Comparison of ENCODE assay signal across 6 cellular contexts in the genomic region with DNA sequence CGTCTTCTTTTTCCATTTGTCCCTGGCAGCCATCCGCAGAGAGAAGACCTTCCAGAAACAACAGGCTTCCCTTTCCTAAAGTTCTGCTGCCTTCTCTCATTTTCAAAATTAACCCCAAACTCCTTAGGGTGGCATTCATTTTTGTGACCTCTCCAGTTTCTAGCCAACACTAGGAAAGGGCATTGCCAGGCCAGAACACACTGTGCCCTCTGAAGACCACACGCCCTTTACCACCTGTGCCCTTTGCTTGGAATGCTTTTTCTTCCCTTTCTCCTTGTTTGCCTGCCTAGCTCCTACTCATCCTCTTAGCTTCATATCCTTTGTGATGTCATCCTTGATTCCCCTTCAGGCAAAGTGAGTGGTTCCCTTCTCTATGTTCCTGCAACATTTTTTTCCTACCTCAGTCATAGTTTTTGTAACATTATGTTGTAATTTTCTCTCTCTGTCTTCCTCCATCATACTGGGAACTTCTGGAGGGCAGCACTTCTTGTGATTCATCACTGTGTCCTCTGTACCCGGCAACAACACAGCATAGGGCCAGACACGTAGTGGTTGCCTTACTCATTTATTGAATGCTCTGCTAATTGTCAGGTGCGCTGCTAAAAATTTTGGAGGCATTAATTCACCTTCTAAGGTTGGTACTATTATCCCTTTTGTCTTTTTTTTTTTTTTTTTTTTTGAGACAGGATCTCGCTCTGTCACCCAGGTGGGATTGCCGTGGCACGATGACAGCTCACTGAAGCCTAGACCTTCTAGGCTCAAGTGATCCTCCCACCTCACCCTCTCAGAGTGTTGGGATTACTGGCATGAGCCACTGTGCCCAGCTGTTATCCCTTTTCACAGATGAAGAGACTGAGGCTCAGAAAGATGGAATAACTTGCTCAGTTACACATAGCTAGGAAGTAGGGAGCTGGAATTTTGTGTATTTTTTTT. TPM values are rescaled to one million over a fixed set of nuclear protein-coding genes. Genes with fewer than 3 reads are reported as not detected.
DNase-seq lines count a peak whose midpoint lies in the region; ATAC-seq, FAIRE-seq and TF ChIP-seq lines count a peak whose summit lies in the region.

No MANE protein-coding gene starts in this region.

- no peak for TF ChIP-seq RAD21 in K562 (CRISPR knock-in tag; conservative IDR thresholded peaks at IDR 0.05 in 1 of 2, IDR thresholded peaks at IDR 0.05 in 1 of 2)

- H3K9me3 ChIP-seq in K562 (replicated peaks; ENCODE audit: control insufficient read depth, insufficient read depth, low read depth, low read length), result no peaks in the 10 kb centered on the region

- no peaks in the 10 kb centered on the region for H3K9me3 Mint-ChIP-seq in nephron progenitor cell

- no peak for TF ChIP-seq POLR2A in K562 (conservative IDR thresholded peaks at IDR 0.05)

- peak; percentile 60 for FAIRE-seq in K562 (lab: Jason Lieb, UNC)

- peaks cover 38% of the 10 kb centered on the region for H3K79me2 ChIP-seq in K562 (ENCODE audit: control insufficient read depth, insufficient read depth, low read length)

- intact Hi-C loops in K562 (cut with micrococcal nuclease), result no loop called here

- 47% methylated on average over 9 of the region's 9 CpGs for WGBS in K562 (ENCODE audit: insufficient coverage, low coverage, missing lambda C conversion rate)

- ATAC-seq in K562 (no peak), GM19395 (IDR thresholded peaks at IDR 0.05; ENCODE audit: unreplicated experiment) (no peak), HG03342 (IDR thresholded peaks at IDR 0.05; ENCODE audit: unreplicated experiment) (no peak)

- no peak for DNase-seq in HFF-Myc (ENCODE audit: extremely low read depth, low read depth)
- DNase-seq in K562 (ENCODE audit: extremely low read depth in 1 of 4, low spot score in 3 of 4), result no peak
- no peak for DNase-seq in nephron progenitor cell
- no peak for DNase-seq in NCI-H526 (lab: John Stamatoyannopoulos, UW)

- CTCF ChIA-PET in K562 (lab: Yijun Ruan, JAX; ENCODE audit: low intra/inter-chr PET ratio), result no interaction called here

- POLR2A ChIA-PET in K562 (lab: Yijun Ruan, JAX), result interaction anchor here (0.6 to 6.0 kb wide), 13 partner anchors 9 to 358 kb away, joined by 3 to 44 read pairs (median 4); partner anchors contain the start of genes FUS, HSD3B7 and PRSS8

- H3K4me1 Mint-ChIP-seq in nephron progenitor cell, result peaks cover 13% of the 10 kb centered on the region

- peaks cover 49% of the 10 kb centered on the region for H3K36me3 ChIP-seq in K562 (ENCODE audit: control insufficient read depth, insufficient read depth, low read length)

- H3K4me2 ChIP-seq in K562 (ENCODE audit: insufficient read depth, low read length), result peak overlapping the region; percentile 99

- TF ChIP-seq CTCF in HFF-Myc (IDR thresholded peaks at IDR 0.05; ENCODE audit: low read depth, low read length, missing control alignments) (no peak), K562 (IDR thresholded peaks at IDR 0.05 in 2 of 3, conservative IDR thresholded peaks at IDR 0.05 in 1 of 3; ENCODE audit: insufficient read depth in 2 of 3, low read depth in 1 of 3, low read length in 3 of 3) (no peak), nephron progenitor cell (IDR thresholded peaks at IDR 0.05) (no peak)

- peaks cover 2 to 19% of the 10 kb centered on the region in 2 experiments; a peak in 4 of 5 replicates for H3K4me1 ChIP-seq in K562 (replicated peaks in 1 of 2; ENCODE audit: control insufficient read depth in 2 of 2, insufficient read depth in 2 of 2, low read length in 2 of 2)

- BruUV-seq in K562 (replicated peaks; lab: Mats Ljungman, UMichigan), result no TSS peak

- no peaks in the 10 kb centered on the region for H3K27me3 Mint-ChIP-seq in nephron progenitor cell (ENCODE audit: low read depth, poor library complexity)

- H3K9me1 ChIP-seq in K562 (ENCODE audit: control insufficient read depth, insufficient read depth, low read length), result no peaks in the 10 kb centered on the region

- peak overlapping the region; percentile 91 for H3K27ac ChIP-seq in K562 (ENCODE audit: extremely low read depth, low read depth, low read length)

- H3K9ac ChIP-seq in K562 (ENCODE audit: insufficient read depth in 1 of 2, low read depth in 2 of 2, low read length in 2 of 2), result peak overlapping the region; percentile 90

- peaks cover 5% of the 10 kb centered on the region for H4K20me1 ChIP-seq in K562 (replicated peaks; ENCODE audit: control insufficient read depth, insufficient read depth, low read length)

- H3K4me3 Mint-ChIP-seq in nephron progenitor cell, result peak overlapping the region; percentile 91

- H3K4me3 ChIP-seq in HFF-Myc (replicated peaks; ENCODE audit: low read depth, low read length) (peak overlapping the region; percentile 65), K562 (peak overlapping the region; percentile 68)

- H3K27me3 ChIP-seq in K562 (ENCODE audit: control insufficient read depth in 2 of 2, insufficient read depth in 2 of 2, low read length in 2 of 2), result no peaks in the 10 kb centered on the region

- peak overlapping the region; percentile 95 for H3K27ac Mint-ChIP-seq in nephron progenitor cell

- TF ChIP-seq EP300 in K562 (IDR thresholded peaks at IDR 0.05; ENCODE audit: low read length), result no peak

- H2AFZ ChIP-seq in K562 (ENCODE audit: low read depth, low read length), result peak overlapping the region; percentile 66; the same call in 1 of the 2 replicates

- in situ Hi-C loops in K562 (cut with MboI), result no loop called here

- H3K36me3 Mint-ChIP-seq in nephron progenitor cell (ENCODE audit: low read depth), result peaks cover 29% of the 10 kb centered on the region

RNA-seq across cellular contexts. Expression of gene KAT8, which starts 1.0 kb away (rescaled TPM):
- 101 and 172 TPM in 2 replicates for total RNA-seq in K562 (2011; cell fraction: chromatin; rRNA removed; ENCODE audit: low replicate concordance)
- total RNA-seq in K562 (2011; cell fraction: nucleolus; rRNA removed), result 101 and 113 TPM in 2 replicates
- 112 and 119 TPM in 2 replicates for total RNA-seq in K562 (2011; cell fraction: nucleoplasm; rRNA removed)
- total RNA-seq in K562 (2014; rRNA removed) (76.4 and 79.5 TPM in 2 replicates), K562 (2014; rRNA removed; fragmentation: Illumina TruSeq; extraction: Trizol) (55.2 and 58.0 TPM in 2 replicates), K562 (2015; rRNA removed; fragmentation: Illumina TruSeq; extraction: Trizol) (64.7 and 70.0 TPM in 2 replicates), K562 (2021) (78.8 and 85.4 TPM in 2 replicates)
- polyA plus RNA-seq in K562 (2011; rRNA removed) (97.8 and 98.5 TPM in 2 replicates), K562 (2014; fragmentation: Illumina TruSeq; extraction: Trizol) (77.7 and 80.0 TPM in 2 replicates), K562 (2014; fragmentation: Nextera tagmentation; extraction: Ambion mirVana) (10 to 100 TPM; 10.0 to 12.3 TPM), K562 (2014; rRNA removed) (85.8 and 92.9 TPM in 2 replicates)
- polyA plus RNA-seq in K562 (2011; cell fraction: cytosol; rRNA removed), result 95.2 and 96.8 TPM in 2 replicates
- polyA plus RNA-seq in K562 (2011; cell fraction: nucleus; rRNA removed), result 146 and 150 TPM in 2 replicates
- polyA plus RNA-seq in K562 (2012), result 51.8 and 72.0 TPM in 2 replicates
- 65.0 and 72.0 TPM in 2 replicates for polyA minus RNA-seq in K562 (2011; rRNA and poly(A)+ RNA removed)
- polyA minus RNA-seq in K562 (2011; cell fraction: cytosol; rRNA and poly(A)+ RNA removed), result 35.7 and 42.9 TPM in 2 replicates
- polyA minus RNA-seq in K562 (2011; cell fraction: nucleus; rRNA and poly(A)+ RNA removed), result 26.0 and 35.5 TPM in 2 replicates

RNA-seq across cellular contexts. Expression of gene BCKDK, which starts 10.3 kb away (rescaled TPM):
- total RNA-seq in K562 (2011; cell fraction: chromatin; rRNA removed; ENCODE audit: low replicate concordance), result 17.8 and 57.4 TPM in 2 replicates
- total RNA-seq in K562 (2011; cell fraction: nucleolus; rRNA removed), result 36.7 and 44.2 TPM in 2 replicates
- 21.8 and 24.5 TPM in 2 replicates for total RNA-seq in K562 (2011; cell fraction: nucleoplasm; rRNA removed)
- total RNA-seq in K562 (2014; rRNA removed), result 29.1 and 36.4 TPM in 2 replicates
- total RNA-seq in K562 (2014; rRNA removed; fragmentation: Illumina TruSeq; extraction: Trizol), result 6.0 and 9.0 TPM in 2 replicates
- total RNA-seq in K562 (2015; rRNA removed; fragmentation: Illumina TruSeq; extraction: Trizol), result 10.8 and 11.7 TPM in 2 replicates
- total RNA-seq in K562 (2021), result 33.1 and 34.8 TPM in 2 replicates
- 13.1 and 23.5 TPM in 2 replicates for polyA plus RNA-seq in K562 (2011; rRNA removed)
- polyA plus RNA-seq in K562 (2011; cell fraction: cytosol; rRNA removed), result 16.2 and 36.5 TPM in 2 replicates
- 62.9 and 85.4 TPM in 2 replicates for polyA plus RNA-seq in K562 (2011; cell fraction: nucleus; rRNA removed)
- 24.6 and 34.3 TPM in 2 replicates for polyA plus RNA-seq in K562 (2012)
- polyA plus RNA-seq in K562 (2014; fragmentation: Illumina TruSeq; extraction: Trizol), result 22.4 and 29.2 TPM in 2 replicates
- polyA plus RNA-seq in K562 (2014; fragmentation: Nextera tagmentation; extraction: Ambion mirVana), result 1 to 10 TPM in 1 of 2 experiments, under 1 TPM in 1; 0.58 to 1.5 TPM
- polyA plus RNA-seq in K562 (2014; rRNA removed), result 25.1 and 27.1 TPM in 2 replicates
- 9.3 and 10.0 TPM in 2 replicates for polyA minus RNA-seq in K562 (2011; rRNA and poly(A)+ RNA removed)
- polyA minus RNA-seq in K562 (2011; cell fraction: cytosol; rRNA and poly(A)+ RNA removed), result 16.1 and 18.6 TPM in 2 replicates
- polyA minus RNA-seq in K562 (2011; cell fraction: nucleus; rRNA and poly(A)+ RNA removed), result 29.1 and 36.5 TPM in 2 replicates

RNA-seq across cellular contexts. Expression of gene PRSS8, which starts 17.0 kb away (rescaled TPM):
- total RNA-seq in K562 (2011; cell fraction: chromatin; rRNA removed; ENCODE audit: low replicate concordance), result 0.95 and 3.2 TPM in 2 replicates
- 3.7 and 4.5 TPM in 2 replicates for total RNA-seq in K562 (2011; cell fraction: nucleolus; rRNA removed)
- total RNA-seq in K562 (2011; cell fraction: nucleoplasm; rRNA removed), result 3.0 and 4.4 TPM in 2 replicates
- total RNA-seq in K562 (2014; rRNA removed) (1.7 and 2.4 TPM in 2 replicates), K562 (2014; rRNA removed; fragmentation: Illumina TruSeq; extraction: Trizol) (0.32 and 0.69 TPM in 2 replicates), K562 (2015; rRNA removed; fragmentation: Illumina TruSeq; extraction: Trizol) (0.72 and 0.83 TPM in 2 replicates), K562 (2021) (3.0 and 3.9 TPM in 2 replicates)
- polyA plus RNA-seq in K562 (2011; rRNA removed) (0.77 and 7.6 TPM in 2 replicates), K562 (2014; fragmentation: Illumina TruSeq; extraction: Trizol) (2.7 and 4.5 TPM in 2 replicates), K562 (2014; fragmentation: Nextera tagmentation; extraction: Ambion mirVana) (under 1 TPM in 1 of 2 experiments, not detected in 1; 0.25 TPM), K562 (2014; rRNA removed) (3.1 and 6.3 TPM in 2 replicates)
- polyA plus RNA-seq in K562 (2011; cell fraction: cytosol; rRNA removed), result 5.3 and 9.1 TPM in 2 replicates
- 2.3 and 8.3 TPM in 2 replicates for polyA plus RNA-seq in K562 (2011; cell fraction: nucleus; rRNA removed)
- polyA plus RNA-seq in K562 (2012), result 2.0 and 21.4 TPM in 2 replicates
- 0.60 and 1.4 TPM in 2 replicates for polyA minus RNA-seq in K562 (2011; rRNA and poly(A)+ RNA removed)
- polyA minus RNA-seq in K562 (2011; cell fraction: cytosol; rRNA and poly(A)+ RNA removed), result 2.3 and 4.6 TPM in 2 replicates
- polyA minus RNA-seq in K562 (2011; cell fraction: nucleus; rRNA and poly(A)+ RNA removed), result 0.40 and 3.3 TPM in 2 replicates

RNA-seq across cellular contexts. Expression of gene VKORC1, which starts 23.9 kb away (rescaled TPM):
- 51.0 and 124 TPM in 2 replicates for total RNA-seq in K562 (2011; cell fraction: chromatin; rRNA removed; ENCODE audit: low replicate concordance)
- total RNA-seq in K562 (2011; cell fraction: nucleolus; rRNA removed), result 125 and 158 TPM in 2 replicates
- 125 and 133 TPM in 2 replicates for total RNA-seq in K562 (2011; cell fraction: nucleoplasm; rRNA removed)
- 68.1 and 83.3 TPM in 2 replicates for total RNA-seq in K562 (2014; rRNA removed)
- 28.8 and 32.1 TPM in 2 replicates for total RNA-seq in K562 (2014; rRNA removed; fragmentation: Illumina TruSeq; extraction: Trizol)
- total RNA-seq in K562 (2015; rRNA removed; fragmentation: Illumina TruSeq; extraction: Trizol), result 36.1 and 37.2 TPM in 2 replicates
- 62.1 and 66.1 TPM in 2 replicates for total RNA-seq in K562 (2021)
- polyA plus RNA-seq in K562 (2011; rRNA removed), result 119 and 164 TPM in 2 replicates
- polyA plus RNA-seq in K562 (2011; cell fraction: cytosol; rRNA removed), result 399 and 484 TPM in 2 replicates
- 102 and 144 TPM in 2 replicates for polyA plus RNA-seq in K562 (2011; cell fraction: nucleus; rRNA removed)
- 97.9 and 107 TPM in 2 replicates for polyA plus RNA-seq in K562 (2012)
- polyA plus RNA-seq in K562 (2014; fragmentation: Illumina TruSeq; extraction: Trizol), result 70.3 and 79.1 TPM in 2 replicates
- polyA plus RNA-seq in K562 (2014; fragmentation: Nextera tagmentation; extraction: Ambion mirVana), result 10 to 100 TPM; 30.0 to 47.3 TPM
- polyA plus RNA-seq in K562 (2014; rRNA removed), result 112 and 121 TPM in 2 replicates
- polyA minus RNA-seq in K562 (2011; rRNA and poly(A)+ RNA removed), result 83.5 and 88.3 TPM in 2 replicates
- 42.0 and 44.3 TPM in 2 replicates for polyA minus RNA-seq in K562 (2011; cell fraction: cytosol; rRNA and poly(A)+ RNA removed)
- polyA minus RNA-seq in K562 (2011; cell fraction: nucleus; rRNA and poly(A)+ RNA removed), result 18.0 and 29.5 TPM in 2 replicates

RNA-seq across cellular contexts. Expression of gene PRSS53, which starts 29.7 kb away (rescaled TPM):
- 11.2 and 29.6 TPM in 2 replicates for total RNA-seq in K562 (2011; cell fraction: chromatin; rRNA removed; ENCODE audit: low replicate concordance)
- 16.2 and 17.5 TPM in 2 replicates for total RNA-seq in K562 (2011; cell fraction: nucleolus; rRNA removed)
- 15.5 and 16.0 TPM in 2 replicates for total RNA-seq in K562 (2011; cell fraction: nucleoplasm; rRNA removed)
- total RNA-seq in K562 (2014; rRNA removed), result 0.78 and 1.1 TPM in 2 replicates
- total RNA-seq in K562 (2014; rRNA removed; fragmentation: Illumina TruSeq; extraction: Trizol), result 0.16 and 0.40 TPM in 2 replicates
- total RNA-seq in K562 (2015; rRNA removed; fragmentation: Illumina TruSeq; extraction: Trizol), result 0.43 and 0.57 TPM in 2 replicates
- 0.85 and 1.3 TPM in 2 replicates for total RNA-seq in K562 (2021)
- 0.78 and 1.9 TPM in 2 replicates for polyA plus RNA-seq in K562 (2011; rRNA removed)
- polyA plus RNA-seq in K562 (2011; cell fraction: cytosol; rRNA removed), result 0.51 and 1.0 TPM in 2 replicates
- polyA plus RNA-seq in K562 (2011; cell fraction: nucleus; rRNA removed), result 23.4 and 25.9 TPM in 2 replicates
- polyA plus RNA-seq in K562 (2012), result 1.2 and 4.1 TPM in 2 replicates
- polyA plus RNA-seq in K562 (2014; fragmentation: Illumina TruSeq; extraction: Trizol), result 0.45 and 0.69 TPM in 2 replicates
- not detected for polyA plus RNA-seq in K562 (2014; fragmentation: Nextera tagmentation; extraction: Ambion mirVana)
- 1.7 and 1.9 TPM in 2 replicates for polyA plus RNA-seq in K562 (2014; rRNA removed)
- 0.63 and 0.78 TPM in 2 replicates for polyA minus RNA-seq in K562 (2011; rRNA and poly(A)+ RNA removed)
- 0.27 and 0.29 TPM in 2 replicates for polyA minus RNA-seq in K562 (2011; cell fraction: cytosol; rRNA and poly(A)+ RNA removed)
- polyA minus RNA-seq in K562 (2011; cell fraction: nucleus; rRNA and poly(A)+ RNA removed), result 4.4 and 6.1 TPM in 2 replicates
